Comparison of ENCODE assay signal across 16 cellular contexts in the genomic region with DNA sequence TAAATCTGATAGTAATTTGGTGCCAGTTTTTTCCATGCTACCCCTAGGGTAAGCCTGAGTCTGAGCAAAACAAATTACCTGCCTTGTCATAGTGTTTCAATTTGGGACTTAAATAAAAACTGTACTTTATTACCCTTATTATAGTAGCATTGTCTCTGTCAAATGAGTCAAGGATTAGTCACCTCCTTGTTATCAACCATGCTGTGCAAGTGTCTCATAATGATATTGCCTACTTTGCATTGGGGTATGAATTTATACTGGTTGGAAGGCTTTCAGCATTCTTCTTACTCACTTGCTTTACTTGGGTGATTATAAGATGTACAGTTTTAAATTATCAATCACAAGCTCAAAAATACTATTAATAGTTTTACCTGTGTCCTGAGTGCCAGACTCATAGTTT.
DNase-seq lines count a peak whose midpoint lies in the region; ATAC-seq and TF ChIP-seq lines count a peak whose summit lies in the region.
"Had no signal": no experiment of that assay in that cellular context is flagged by ENCODE, and none has a peak within 500 bp of the region (broad histone marks: within the 10 kb centered on the region; RNA-seq: fewer than 3 reads in every experiment).

No MANE protein-coding gene starts in this region.

- no peak overlapping the region for H3K27ac ChIP-seq in esophagus squamous epithelium

- TF ChIP-seq CTCF in fibroblast of the aortic adventitia (IDR thresholded peaks at IDR 0.05; ENCODE audit: insufficient read depth, low read length) (no peak), esophagus squamous epithelium (IDR thresholded peaks at IDR 0.05) (no peak)

- ATAC-seq in HG03520 (IDR thresholded peaks at IDR 0.05; ENCODE audit: unreplicated experiment) = peak; percentile 52
- ATAC-seq in esophagus mucosa = no peak
- ATAC-seq: left cardiac atrium had no signal

- H3K36me3 ChIP-seq in esophagus squamous epithelium = no peaks in the 10 kb centered on the region

- no peak for TF ChIP-seq POLR2A in esophagus squamous epithelium (IDR thresholded peaks at IDR 0.05)

- intact Hi-C loops in esophagus squamous epithelium (cut with DNase I) = no loop called here

- no peak overlapping the region for H3K4me3 ChIP-seq in fibroblast of the aortic adventitia (ENCODE audit: low read depth, low read length)
- H3K4me3 ChIP-seq in esophagus squamous epithelium = no peak overlapping the region

- no peaks in the 10 kb centered on the region for H3K9me3 ChIP-seq in esophagus squamous epithelium

- H3K4me1 ChIP-seq in esophagus squamous epithelium = no peaks in the 10 kb centered on the region

- DNase-seq in ELR (ENCODE audit: low read depth) (peak; percentile 68), SW 1271 (lab: John Stamatoyannopoulos, UW) (peak; percentile 29 to 47), fibroblast of the aortic adventitia (ENCODE audit: low read depth) (peak; percentile 62), esophagus squamous epithelium (lab: John Stamatoyannopoulos, UW) (no peak)
- no peak for DNase-seq in stimulated activated CD4-positive, alpha-beta T cell treated with anti-CD3 and anti-CD28 coated beads, Interleukin-1b, Interleukin-23, amount 100 ng/mL, for 48 hours
- no peak for DNase-seq in activated CD4-positive, alpha-beta T cell treated with anti-CD3 and anti-CD28 coated beads, Interleukin-2, amount 50 U/mL, for 1 hour
- DNase-seq: activated CD8-positive, alpha-beta memory T cell treated with anti-CD3 and anti-CD28 coated beads, Interleukin-2, amount 50 U/mL, for 4 hours; DND-41; H7; left cardiac atrium; NCI-H1436; NCI-H524 treated with DMSO at 0.1 percent for 48 hours; SHP77; stimulated activated CD4-positive, alpha-beta T cell treated with anti-CD3 and anti-CD28 coated beads, Interleukin-4, amount 100 ng/mL, for 1 hour had no signal

- H3K27me3 ChIP-seq in esophagus squamous epithelium = no peaks in the 10 kb centered on the region

Comparison
In these comparisons a context has a peak if more than half of its experiments do, and no peak if none do; other contexts are left out.
1. DNase-seq: peak in ELR (single experiment), SW 1271 (2 of 2) and fibroblast of the aortic adventitia (single experiment); none in stimulated activated CD4-positive, alpha-beta T cell treated with anti-CD3 and anti-CD28 coated beads, Interleukin-1b, Interleukin-23, amount 100 ng/mL, for 48 hours (single experiment), esophagus squamous epithelium (single experiment) and activated CD4-positive, alpha-beta T cell treated with anti-CD3 and anti-CD28 coated beads, Interleukin-2, amount 50 U/mL, for 1 hour (single experiment).